In the genomic region with DNA sequence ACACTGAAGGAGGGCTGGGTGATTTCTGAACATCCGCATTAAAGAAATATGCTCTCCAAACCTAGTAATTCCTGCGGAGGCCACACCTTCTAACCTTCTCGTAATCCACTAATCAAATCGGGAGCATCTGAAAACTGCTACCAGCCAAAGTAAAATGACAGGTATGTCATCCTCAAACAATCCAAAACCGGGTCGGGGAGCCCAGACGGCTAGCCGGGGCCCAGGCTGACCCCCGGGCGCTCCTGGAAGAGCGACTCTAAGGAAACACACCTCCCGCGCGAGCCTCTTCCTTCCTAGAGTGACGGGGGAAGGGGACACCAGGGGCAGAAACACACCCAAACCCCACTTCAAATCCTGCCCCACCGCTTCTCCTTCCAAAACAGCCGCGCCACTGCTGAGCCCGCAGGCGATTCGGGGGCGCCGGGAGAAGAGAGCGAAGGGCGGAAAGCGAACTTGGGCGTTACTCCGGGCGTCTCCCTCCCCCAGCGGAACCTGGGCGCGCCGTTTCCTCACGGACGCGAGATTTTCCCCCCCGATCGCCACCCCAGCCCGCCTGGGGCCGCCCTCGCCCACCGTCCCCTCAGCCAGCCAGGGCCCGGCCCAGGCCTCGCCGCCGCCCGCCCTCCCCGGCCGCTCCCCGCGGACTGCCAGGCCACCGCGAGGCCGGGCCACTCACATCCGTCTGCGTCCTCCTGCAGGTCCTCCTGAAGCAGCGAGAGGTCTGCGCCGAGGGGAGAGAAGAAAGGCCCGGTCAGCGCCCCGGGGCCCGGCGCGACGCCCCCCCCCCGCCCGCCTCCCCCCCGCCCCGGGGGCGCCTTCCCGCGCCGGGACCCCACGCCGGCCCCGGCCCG, we compare ENCODE assay signal across 8 cellular contexts. TPM values are rescaled to one million over a fixed set of nuclear protein-coding genes. Genes with fewer than 3 reads are reported as not detected.
DNase-seq lines count a peak whose midpoint lies in the region; ATAC-seq, FAIRE-seq and TF ChIP-seq lines count a peak whose summit lies in the region.

No MANE protein-coding gene starts in this region.

- H3K4ac ChIP-seq in neuronal stem cell (ENCODE audit: low read length), result peak overlapping the region; percentile 12

- H3K4me3 ChIP-seq in neuronal stem cell (ENCODE audit: low read length in 2 of 2) (peak overlapping the region; percentile 87 to 96), thyroid gland (replicated peaks in 1 of 3) (peak overlapping the region; percentile 60 to 93 (median 83))

- H3K36me3 ChIP-seq in neuronal stem cell (replicated peaks in 1 of 2; ENCODE audit: control insufficient read depth in 2 of 2, insufficient read depth in 2 of 2, low read length in 2 of 2) (peaks cover 5 to 37% of the 10 kb centered on the region in 2 donors), thyroid gland (peaks cover 0 to 9% of the 10 kb centered on the region in 2 donors)

- H4K8ac ChIP-seq in neuronal stem cell (ENCODE audit: low read depth, low read length), result peak overlapping the region; percentile 26

- no peak overlapping the region for H2BK120ac ChIP-seq in neuronal stem cell (ENCODE audit: low read depth, low read length)

- peak overlapping the region; percentile 91 for H3K18ac ChIP-seq in neuronal stem cell (ENCODE audit: low read length)

- peaks cover 13 to 23% of the 10 kb centered on the region in 2 donors for H3K36me3 Mint-ChIP-seq in CD14-positive monocyte

- H3K4me1 ChIP-seq in neuronal stem cell (ENCODE audit: control insufficient read depth in 2 of 2, insufficient read depth in 1 of 2, low read depth in 1 of 2, low read length in 2 of 2) (peaks cover 4 to 17% of the 10 kb centered on the region in 2 donors), thyroid gland (peaks cover 16 to 21% of the 10 kb centered on the region in 2 donors)

- H2BK15ac ChIP-seq in neuronal stem cell (ENCODE audit: low read length), result peak overlapping the region; percentile 31

- H3K23ac ChIP-seq in neuronal stem cell (ENCODE audit: low read depth, low read length, poor library complexity), result peak overlapping the region; percentile 90

- WGBS in neuronal stem cell (ENCODE audit: extremely low coverage in 2 of 2, insufficient read length in 2 of 2, insufficient replicate concordance in 1 of 2), 2 donors, result no CpG with 5 or more reads among the region's 78 CpGs
- 1% methylated on average over 19 to 28 of the region's 78 CpGs for WGBS in thyroid gland, 2 donors

- no peak for TF ChIP-seq CTCF in CD14-positive monocyte (IDR thresholded peaks at IDR 0.05)
- TF ChIP-seq CTCF in thyroid gland (IDR thresholded peaks at IDR 0.05), result peak in 1 of 6 experiments; percentile 8

- H3K27ac Mint-ChIP-seq in CD14-positive monocyte, result peak overlapping the region; percentile 89 to 97 (median 94)

- no peak overlapping the region for H4K91ac ChIP-seq in neuronal stem cell (ENCODE audit: low read depth, low read length, poor library complexity)

- H2AFZ ChIP-seq in neuronal stem cell (ENCODE audit: low read length), result peak overlapping the region; percentile 87

- FAIRE-seq in RCC 7860 (lab: Jason Lieb, UNC), result no peak

- TF ChIP-seq POLR2A in thyroid gland (IDR thresholded peaks at IDR 0.05), result peak in 1 of 2 donors; percentile 43

- H3K4me2 ChIP-seq in neuronal stem cell (ENCODE audit: insufficient read depth, low read length, poor library complexity, severe bottlenecking), result peak overlapping the region; percentile 72

- H3K27me3 ChIP-seq in neuronal stem cell (ENCODE audit: control insufficient read depth in 3 of 3, insufficient read depth in 3 of 3, low read depth in 1 of 3, low read length in 3 of 3) (no peaks in the 10 kb centered on the region), thyroid gland (no peaks in the 10 kb centered on the region)

- H3K27ac ChIP-seq in neuronal stem cell (replicated peaks; ENCODE audit: low read length), result peak overlapping the region; percentile 81
- H3K27ac ChIP-seq in thyroid gland, result peak overlapping the region; percentile 85 to 97 (median 93)

- H3K14ac ChIP-seq in neuronal stem cell (ENCODE audit: low read length), result peak overlapping the region; percentile 100

- H3K4me1 Mint-ChIP-seq in CD14-positive monocyte, result peaks cover 42% of the 10 kb centered on the region

- no peaks in the 10 kb centered on the region for H3K9me3 Mint-ChIP-seq in CD14-positive monocyte

- DNase-seq in CD14-positive monocyte (ENCODE audit: low spot score), result peak; percentile 52
- peak; percentile 16 for DNase-seq in RCC 7860 (ENCODE audit: low spot score)
- peak; percentile 49 for DNase-seq in activated naive CD4-positive, alpha-beta T cell treated with Interleukin-2 at 50 U/mL for 16 hours
- peak; percentile 37 for DNase-seq in globus pallidus (ENCODE audit: low spot score)
- peak; percentile 37 for DNase-seq in neuronal stem cell (ENCODE audit: low spot score)
- peak; percentile 64 to 66 for DNase-seq in thyroid gland

- peak overlapping the region; percentile 94 for H3K9ac ChIP-seq in neuronal stem cell (ENCODE audit: low read depth, low read length, poor library complexity)

- no peak overlapping the region for H2BK12ac ChIP-seq in neuronal stem cell (ENCODE audit: low read length)

- peak overlapping the region; percentile 85 for H2AK5ac ChIP-seq in neuronal stem cell (ENCODE audit: low read depth, low read length)

- H3K27me3 Mint-ChIP-seq in CD14-positive monocyte (ENCODE audit: low read depth in 3 of 3), result no peaks in the 10 kb centered on the region

- ATAC-seq in GM19324 (IDR thresholded peaks at IDR 0.05; ENCODE audit: low FRiP score, unreplicated experiment) (peak; percentile 40), HG03439 (IDR thresholded peaks at IDR 0.05; ENCODE audit: unreplicated experiment) (peak; percentile 44)

- no peak overlapping the region for H2BK5ac ChIP-seq in neuronal stem cell (ENCODE audit: low read length)

- H3K79me1 ChIP-seq in neuronal stem cell (ENCODE audit: low read depth, low read length), result peaks cover 7% of the 10 kb centered on the region

- peak overlapping the region; percentile 96 to 99 for H3K4me3 Mint-ChIP-seq in CD14-positive monocyte

- intact Hi-C loops in CD14-positive monocyte (cut with micrococcal nuclease), result loop anchor here (10.0 kb wide), 5 partner anchors 91 to 911 kb away; partner anchors contain the start of genes RAB31 (in 2 of the 2) and NAPG (in 1 of the 2)
- intact Hi-C loops in thyroid gland (cut with DNase I), result loop anchor here (10.0 kb wide), 1 partner anchor 121 kb away; no protein-coding TSS in a partner anchor

- H3K9me3 ChIP-seq in neuronal stem cell (replicated peaks in 1 of 2; ENCODE audit: control insufficient read depth in 2 of 2, insufficient read depth in 1 of 2, low read depth in 1 of 2, low read length in 2 of 2) (peaks cover 0 to 17% of the 10 kb centered on the region in 2 donors), thyroid gland (no peaks in the 10 kb centered on the region)

RNA-seq across cellular contexts. Expression of gene PPP4R1, which starts 0.6 kb away (rescaled TPM):
- 10 to 100 TPM; 22.0 to 24.6 TPM for polyA plus RNA-seq in CD14-positive monocyte
- polyA plus RNA-seq in neuronal stem cell (2013, experiment 1 of 2), result 50.0 TPM
- polyA plus RNA-seq in neuronal stem cell (2013, experiment 2 of 2), result 50.8 TPM
- total RNA-seq in thyroid gland, result 100 to 1,000 TPM in 3 of 4 donors, 10 to 100 TPM in 1; 95.5 to 170 (median 110) TPM

Comparison
In these comparisons a context has a peak if more than half of its experiments do, and no peak if none do; other contexts are left out.
1. Peak in every context shown above with its lines: DNase-seq, ATAC-seq, H3K4me3 ChIP-seq and H3K27ac ChIP-seq.